8 cellular contexts compared by ENCODE assay signal in genomic region chr10:74189999-74190421, GRCh38. TPM values are rescaled to one million over a fixed set of nuclear protein-coding genes. Genes with fewer than 3 reads are reported as not detected.
DNase-seq lines count a peak whose midpoint lies in the region; ATAC-seq and TF ChIP-seq lines count a peak whose summit lies in the region.

No MANE protein-coding gene starts in this region.

- H3K79me2 ChIP-seq in osteoblast (ENCODE audit: insufficient read depth, low read length): peaks cover 74% of the 10 kb centered on the region

- peaks cover 5% of the 10 kb centered on the region for H4K20me1 ChIP-seq in osteoblast (ENCODE audit: insufficient read depth, low read length)

- H3K27ac ChIP-seq in esophagus muscularis mucosa (replicated peaks in 1 of 4) (peak overlapping the region; percentile 29 to 63 (median 34)), osteoblast (ENCODE audit: low read depth, low read length) (peak overlapping the region; percentile 94)

- ATAC-seq in GM18858 (IDR thresholded peaks at IDR 0.05; ENCODE audit: unreplicated experiment) (peak; percentile 85), HG03432 (IDR thresholded peaks at IDR 0.05; ENCODE audit: unreplicated experiment) (peak; percentile 84)

- H3K9me3 ChIP-seq in esophagus muscularis mucosa (no peaks in the 10 kb centered on the region), osteoblast (ENCODE audit: low read depth, low read length) (no peaks in the 10 kb centered on the region)

- WGBS in esophagus muscularis mucosa: 20% methylated on average over 3 of the region's 3 CpGs

- TF ChIP-seq POLR2A in esophagus muscularis mucosa (IDR thresholded peaks at IDR 0.05; ENCODE audit: low read depth): no peak

- DNase-seq in AG20443 (ENCODE audit: low spot score) (peak; percentile 56), SKM-1 (lab: John Stamatoyannopoulos, UW; ENCODE audit: unreplicated experiment) (peak; percentile 41), esophagus muscularis mucosa (ENCODE audit: extremely low spot score) (no peak), osteoblast (ENCODE audit: insufficient read length, low spot score, missing footprints) (peak; percentile 58), hypothalamus (lab: John Stamatoyannopoulos, UW) (no peak)
- DNase-seq in stimulated activated CD4-positive, alpha-beta T cell treated with anti-CD3 and anti-CD28 coated beads, Interleukin-4, amount 100 ng/mL, for 24 hours: no peak

- H3K4me3 ChIP-seq in esophagus muscularis mucosa: peak overlapping the region in 1 of 4 donors; percentile 5
- H3K4me3 ChIP-seq in osteoblast (ENCODE audit: insufficient read depth, low read length): peak overlapping the region; percentile 62

- H3K36me3 ChIP-seq in esophagus muscularis mucosa: no peaks in the 10 kb centered on the region
- H3K36me3 ChIP-seq in osteoblast (ENCODE audit: insufficient read depth, low read length): no peaks in the 10 kb centered on the region

- TF ChIP-seq CTCF in esophagus muscularis mucosa (IDR thresholded peaks at IDR 0.05) (no peak), osteoblast (IDR thresholded peaks at IDR 0.05; ENCODE audit: extremely low read depth, low read depth, low read length) (no peak)

- H3K27me3 ChIP-seq in esophagus muscularis mucosa (no peaks in the 10 kb centered on the region), osteoblast (ENCODE audit: insufficient read depth, low read length) (no peaks in the 10 kb centered on the region)

- H3K4me1 ChIP-seq in esophagus muscularis mucosa (peaks cover 7 to 20% (median 13%) of the 10 kb centered on the region in 4 donors), osteoblast (ENCODE audit: insufficient read depth, low read length) (peaks cover 34% of the 10 kb centered on the region)

- intact Hi-C loops in esophagus muscularis mucosa (cut with DNase I): no loop called here

- H2AFZ ChIP-seq in osteoblast (ENCODE audit: low read length): peak overlapping the region; percentile 67

- TF ChIP-seq EP300 in esophagus muscularis mucosa (IDR thresholded peaks at IDR 0.05): no peak

- H3K4me2 ChIP-seq in osteoblast (ENCODE audit: insufficient read depth, low read length): peak overlapping the region; percentile 88

RNA-seq across cellular contexts. Expression of gene ADK, which starts 39.0 kb away (rescaled TPM):
- total RNA-seq in esophagus muscularis mucosa (10 to 100 TPM; 20.2 to 23.3 (median 21.2) TPM), osteoblast (34.0 and 46.3 TPM in 2 replicates)

RNA-seq across cellular contexts. Expression of gene AP3M1, which starts 39.4 kb away (rescaled TPM):
- total RNA-seq in esophagus muscularis mucosa (10 to 100 TPM; 26.5 to 36.4 (median 31.4) TPM), osteoblast (35.8 and 37.7 TPM in 2 replicates)

Comparison
In these comparisons a context has a peak if more than half of its experiments do, and no peak if none do; other contexts are left out.
1. DNase-seq: peak in AG20443 (single experiment), SKM-1 (single experiment) and osteoblast (single experiment); none in esophagus muscularis mucosa (single experiment), hypothalamus (0 of 51) and stimulated activated CD4-positive, alpha-beta T cell treated with anti-CD3 and anti-CD28 coated beads, Interleukin-4, amount 100 ng/mL, for 24 hours (single experiment).